Comparison of ENCODE assay signal across 8 cellular contexts in genomic region chr17:36544320-36545092, GRCh38. TPM values are rescaled to one million over a fixed set of nuclear protein-coding genes. Genes with fewer than 3 reads are reported as not detected.
A peak's percentile ranks its signal among the peaks of the same experiment; 100 is the strongest.
DNase-seq lines count a peak whose midpoint lies in the region; ATAC-seq and TF ChIP-seq lines count a peak whose summit lies in the region.

A gene with protein sequence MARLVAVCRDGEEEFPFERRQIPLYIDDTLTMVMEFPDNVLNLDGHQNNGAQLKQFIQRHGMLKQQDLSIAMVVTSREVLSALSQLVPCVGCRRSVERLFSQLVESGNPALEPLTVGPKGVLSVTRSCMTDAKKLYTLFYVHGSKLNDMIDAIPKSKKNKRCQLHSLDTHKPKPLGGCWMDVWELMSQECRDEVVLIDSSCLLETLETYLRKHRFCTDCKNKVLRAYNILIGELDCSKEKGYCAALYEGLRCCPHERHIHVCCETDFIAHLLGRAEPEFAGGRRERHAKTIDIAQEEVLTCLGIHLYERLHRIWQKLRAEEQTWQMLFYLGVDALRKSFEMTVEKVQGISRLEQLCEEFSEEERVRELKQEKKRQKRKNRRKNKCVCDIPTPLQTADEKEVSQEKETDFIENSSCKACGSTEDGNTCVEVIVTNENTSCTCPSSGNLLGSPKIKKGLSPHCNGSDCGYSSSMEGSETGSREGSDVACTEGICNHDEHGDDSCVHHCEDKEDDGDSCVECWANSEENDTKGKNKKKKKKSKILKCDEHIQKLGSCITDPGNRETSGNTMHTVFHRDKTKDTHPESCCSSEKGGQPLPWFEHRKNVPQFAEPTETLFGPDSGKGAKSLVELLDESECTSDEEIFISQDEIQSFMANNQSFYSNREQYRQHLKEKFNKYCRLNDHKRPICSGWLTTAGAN (plus strand): TSS chr17:36544919. CDS start chr17:36545725, 806 bp downstream.

- peak; percentile 70 for DNase-seq in NCI-H748 treated with DMSO at 0.1 percent for 48 hours (lab: John Stamatoyannopoulos, UW)
- peak; percentile 86 to 87 for DNase-seq in activated CD4-positive, alpha-beta T cell treated with anti-CD3 and anti-CD28 coated beads, Interleukin-2, amount 50 U/mL, for 24 hours (ENCODE audit: low read depth in 1 of 2, low spot score in 1 of 2)
- DNase-seq in dedifferentiated amniotic fluid mesenchymal stem cell (ENCODE audit: extremely low spot score), result peak; percentile 97
- DNase-seq in left lung, result peak; percentile 95 to 98
- peak; percentile 91 to 95 for DNase-seq in stimulated activated CD4-positive, alpha-beta T cell treated with anti-CD3 and anti-CD28 coated beads, Interleukin-2, amount 100 ng/mL, for 24 hours

- intact Hi-C loops in left lung (cut with DNase I), result no loop called here

- H3K4me1 ChIP-seq in BLaER1 treated with 17β-estradiol and CSF1 and Interleukin-3, amounts not matched to agents 10 nM and 100 nM, result peaks cover 28 to 45% (median 33%) of the 10 kb centered on the region in 10 experiments
- peaks cover 15 to 49% of the 10 kb centered on the region in 2 donors for H3K4me1 ChIP-seq in left lung

- H3K9ac ChIP-seq in BLaER1 treated with 17β-estradiol and CSF1 and Interleukin-3, amounts not matched to agents 10 nM and 100 nM, result peak within 1 kb of the TSS; percentile 98 to 100 (median 99)

- TF ChIP-seq CTCF in left lung (IDR thresholded peaks at IDR 0.05), result no peak

- peaks cover 25 to 52% (median 38%) of the 10 kb centered on the region in 11 experiments; a peak in 20 of 22 replicates for H3K36me3 ChIP-seq in BLaER1 treated with 17β-estradiol and CSF1 and Interleukin-3, amounts not matched to agents 10 nM and 100 nM
- peaks cover 0 to under 1% of the 10 kb centered on the region in 2 donors for H3K36me3 ChIP-seq in left lung

- H3K4me3 ChIP-seq in BLaER1 treated with 17β-estradiol and CSF1 and Interleukin-3, amounts not matched to agents 10 nM and 100 nM, result peak within 1 kb of the TSS; percentile 74 to 98 (median 89)
- peak within 1 kb of the TSS; percentile 68 to 90 for H3K4me3 ChIP-seq in left lung

- H3K9me3 ChIP-seq in BLaER1 treated with 17β-estradiol and CSF1 and Interleukin-3, amounts not matched to agents 10 nM and 100 nM (replicated peaks in 1 of 11), result no peaks in the 10 kb centered on the region
- H3K9me3 ChIP-seq in left lung, result no peaks in the 10 kb centered on the region

- peaks cover 38 to 41% (median 40%) of the 10 kb centered on the region in 11 experiments for H4K20me1 ChIP-seq in BLaER1 treated with 17β-estradiol and CSF1 and Interleukin-3, amounts not matched to agents 10 nM and 100 nM

- H3K4me2 ChIP-seq in BLaER1 treated with 17β-estradiol and CSF1 and Interleukin-3, amounts not matched to agents 10 nM and 100 nM, result peak within 1 kb of the TSS; percentile 89 to 100 (median 92)

- peak within 1 kb of the TSS; percentile 98 to 100 (median 99) for H3K27ac ChIP-seq in BLaER1 treated with 17β-estradiol and CSF1 and Interleukin-3, amounts not matched to agents 10 nM and 100 nM
- peak within 1 kb of the TSS; percentile 98 to 100 for H3K27ac ChIP-seq in left lung

- ATAC-seq in GM19395 (IDR thresholded peaks at IDR 0.05; ENCODE audit: unreplicated experiment) (peak; percentile 50), HG03521 (IDR thresholded peaks at IDR 0.05; ENCODE audit: unreplicated experiment) (peak; percentile 45), left lung (peak; percentile 88)

- H3K27me3 ChIP-seq in BLaER1 treated with 17β-estradiol and CSF1 and Interleukin-3, amounts not matched to agents 10 nM and 100 nM, result no peaks in the 10 kb centered on the region
- H3K27me3 ChIP-seq in left lung, result no peaks in the 10 kb centered on the region

RNA-seq across cellular contexts. Expression of the gene that starts here (rescaled TPM):
- 10 to 100 TPM; 64.7 to 75.3 TPM for total RNA-seq in left lung

Comparison
In these comparisons a context has a peak if more than half of its experiments do, and no peak if none do; other contexts are left out.
1. Peak in every context shown above with its lines: DNase-seq, ATAC-seq, H3K4me3 ChIP-seq and H3K27ac ChIP-seq.